ENCODE assay signal across 8 cellular contexts in genomic region chr19:38657633-38658222, GRCh38. TPM values are rescaled to one million over a fixed set of nuclear protein-coding genes. Genes with fewer than 3 reads are reported as not detected.
DNase-seq lines count a peak whose midpoint lies in the region; ATAC-seq and TF ChIP-seq lines count a peak whose summit lies in the region.

No MANE protein-coding gene starts in this region.

- peak overlapping the region; percentile 53 for H3K4me2 ChIP-seq in OCI-LY3 (ENCODE audit: low read length)

- H3K4me1 Mint-ChIP-seq in CD8-positive, alpha-beta T cell (ENCODE audit: low read depth), result peaks cover 64% of the 10 kb centered on the region
- H3K4me1 Mint-ChIP-seq in dendritic cell treated with granulocyte-macrophage colony-stimulating factor and Interleukin-4, amounts not matched to agents 40 ng/mL and 50 ng/mL, for 4 days (ENCODE audit: low read depth), result peaks cover 69% of the 10 kb centered on the region
- peaks cover 18 to 80% (median 48%) of the 10 kb centered on the region in 4 donors for H3K4me1 Mint-ChIP-seq in naive thymus-derived CD8-positive, alpha-beta T cell

- no peak for DNase-seq in CD8-positive, alpha-beta T cell
- peak in 2 of 10 donors; percentile 14 to 28 for DNase-seq in naive thymus-derived CD8-positive, alpha-beta T cell
- no peak for DNase-seq in effector CD4-positive, alpha-beta T cell
- DNase-seq in UCSD-AML1 (lab: John Stamatoyannopoulos, UW; ENCODE audit: unreplicated experiment), result no peak

- H3K79me2 ChIP-seq in OCI-LY3 (ENCODE audit: low read length), result peaks cover 98% of the 10 kb centered on the region

- CTCF ChIA-PET in CD8-positive, alpha-beta T cell (lab: Charles Lee), result interaction anchor here (1.0 to 1.2 kb wide), 2 partner anchors 16 to 46 kb away, joined by 3 to 4 read pairs; no protein-coding TSS in a partner anchor

- no peak overlapping the region; the same call in 1 of the 2 replicates for H3K9ac ChIP-seq in OCI-LY3 (ENCODE audit: low read length)

- POLR2A ChIA-PET in CD8-positive, alpha-beta T cell (lab: Charles Lee), result interaction anchor here (0.6 to 1.9 kb wide), 6 partner anchors 8 to 748 kb away, joined by 3 to 5 read pairs (median 4); partner anchors contain the start of gene ACTN4
- POLR2A ChIA-PET in naive thymus-derived CD8-positive, alpha-beta T cell (lab: Charles Lee), result interaction anchor here (1.4 to 1.7 kb wide), 4 partner anchors 9 to 283 kb away, joined by 3 to 15 read pairs (median 5); partner anchors contain the start of genes ACTN4 and PSMD8

- H3K36me3 ChIP-seq in CD8-positive, alpha-beta T cell (ENCODE audit: insufficient read depth, low read length), result no peaks in the 10 kb centered on the region
- peaks cover 56% of the 10 kb centered on the region for H3K36me3 ChIP-seq in OCI-LY3 (replicated peaks; ENCODE audit: low read depth, low read length)

- peaks cover 7% of the 10 kb centered on the region for H3K36me3 Mint-ChIP-seq in CD8-positive, alpha-beta T cell
- peaks cover 72% of the 10 kb centered on the region for H3K36me3 Mint-ChIP-seq in dendritic cell treated with granulocyte-macrophage colony-stimulating factor and Interleukin-4, amounts not matched to agents 40 ng/mL and 50 ng/mL, for 4 days (ENCODE audit: low read depth)
- peaks cover 11 to 28% (median 12%) of the 10 kb centered on the region in 3 donors for H3K36me3 Mint-ChIP-seq in naive thymus-derived CD8-positive, alpha-beta T cell

- intact Hi-C loops in CD8-positive, alpha-beta T cell (cut with DNase I, micrococcal nuclease), result loop anchor here in 1 of 2 experiments (5.0 kb wide), 1 partner anchor 35 kb away; no protein-coding TSS in a partner anchor
- intact Hi-C loops in dendritic cell treated with granulocyte-macrophage colony-stimulating factor and Interleukin-4, amounts not matched to agents 40 ng/mL and 50 ng/mL, for 4 days (cut with micrococcal nuclease), result no loop called here

- H3K4me3 ChIP-seq in CD8-positive, alpha-beta T cell (ENCODE audit: low read depth, low read length), result no peak overlapping the region
- H3K4me3 ChIP-seq in OCI-LY3 (ENCODE audit: low read length), result no peak overlapping the region

- no peaks in the 10 kb centered on the region for H3K9me3 ChIP-seq in CD8-positive, alpha-beta T cell (ENCODE audit: low read length)
- H3K9me3 ChIP-seq in OCI-LY3 (ENCODE audit: insufficient read depth, low read length), result no peaks in the 10 kb centered on the region

- H3K27me3 ChIP-seq in CD8-positive, alpha-beta T cell (ENCODE audit: insufficient read depth, low read length), result peaks cover 14% of the 10 kb centered on the region
- H3K27me3 ChIP-seq in OCI-LY3 (ENCODE audit: low read depth, low read length), result no peaks in the 10 kb centered on the region

- ATAC-seq in CD8-positive, alpha-beta T cell, result no peak
- no peak for ATAC-seq in naive thymus-derived CD8-positive, alpha-beta T cell
- no peak for ATAC-seq in GM19328 (IDR thresholded peaks at IDR 0.05; ENCODE audit: unreplicated experiment)
- no peak for ATAC-seq in HG03460 (IDR thresholded peaks at IDR 0.05; ENCODE audit: unreplicated experiment)

- peak overlapping the region; percentile 8 for H3K27ac Mint-ChIP-seq in CD8-positive, alpha-beta T cell
- H3K27ac Mint-ChIP-seq in dendritic cell treated with granulocyte-macrophage colony-stimulating factor and Interleukin-4, amounts not matched to agents 40 ng/mL and 50 ng/mL, for 4 days, result peak overlapping the region; percentile 3
- peak overlapping the region in 8 of 10 donors; percentile 22 to 87 (median 58) for H3K27ac Mint-ChIP-seq in naive thymus-derived CD8-positive, alpha-beta T cell

- H2AFZ ChIP-seq in OCI-LY3 (ENCODE audit: low read depth, low read length), result no peak overlapping the region

- H3K4me1 ChIP-seq in CD8-positive, alpha-beta T cell (ENCODE audit: insufficient read depth, low read length), result peaks cover 48% of the 10 kb centered on the region
- H3K4me1 ChIP-seq in OCI-LY3 (ENCODE audit: low read length), result peaks cover 50% of the 10 kb centered on the region

- no peak overlapping the region for H3K4me3 Mint-ChIP-seq in CD8-positive, alpha-beta T cell
- no peak overlapping the region for H3K4me3 Mint-ChIP-seq in dendritic cell treated with granulocyte-macrophage colony-stimulating factor and Interleukin-4, amounts not matched to agents 40 ng/mL and 50 ng/mL, for 4 days
- peak overlapping the region in 7 of 10 donors; percentile 13 to 59 (median 40) for H3K4me3 Mint-ChIP-seq in naive thymus-derived CD8-positive, alpha-beta T cell

- no peaks in the 10 kb centered on the region for H3K9me3 Mint-ChIP-seq in CD8-positive, alpha-beta T cell
- H3K9me3 Mint-ChIP-seq in dendritic cell treated with granulocyte-macrophage colony-stimulating factor and Interleukin-4, amounts not matched to agents 40 ng/mL and 50 ng/mL, for 4 days, result no peaks in the 10 kb centered on the region
- no peaks in the 10 kb centered on the region for H3K9me3 Mint-ChIP-seq in naive thymus-derived CD8-positive, alpha-beta T cell

- H3K27ac ChIP-seq in CD8-positive, alpha-beta T cell (ENCODE audit: low read depth, low read length), result no peak overlapping the region
- no peak overlapping the region for H3K27ac ChIP-seq in OCI-LY3 (ENCODE audit: low read length)

- H3K27me3 Mint-ChIP-seq in CD8-positive, alpha-beta T cell (ENCODE audit: low read depth), result peaks cover 29% of the 10 kb centered on the region
- H3K27me3 Mint-ChIP-seq in dendritic cell treated with granulocyte-macrophage colony-stimulating factor and Interleukin-4, amounts not matched to agents 40 ng/mL and 50 ng/mL, for 4 days, result no peaks in the 10 kb centered on the region
- H3K27me3 Mint-ChIP-seq in naive thymus-derived CD8-positive, alpha-beta T cell, result peaks cover 12 to 79% (median 43%) of the 10 kb centered on the region in 5 donors

- TF ChIP-seq CTCF in CD8-positive, alpha-beta T cell (IDR thresholded peaks at IDR 0.05), result no peak
- no peak for TF ChIP-seq CTCF in OCI-LY3 (IDR thresholded peaks at IDR 0.05; ENCODE audit: low read depth, low read length)

- peaks cover 83% of the 10 kb centered on the region for H4K20me1 ChIP-seq in OCI-LY3 (ENCODE audit: insufficient read depth, low read length)

RNA-seq across cellular contexts. Expression of gene ACTN4, which starts 10.3 kb away (rescaled TPM):
- 100 to 1,000 TPM; 110 to 111 TPM for total RNA-seq in CD8-positive, alpha-beta T cell
- total RNA-seq in naive thymus-derived CD8-positive, alpha-beta T cell, result 10 to 100 TPM; 52.9 to 57.6 TPM
- polyA plus RNA-seq in naive thymus-derived CD8-positive, alpha-beta T cell, result 1 to 10 TPM; 3.2 to 8.5 (median 4.8) TPM

RNA-seq across cellular contexts. Expression of gene EIF3K, which starts 38.7 kb away (rescaled TPM):
- 100 to 1,000 TPM; 313 to 315 TPM for total RNA-seq in CD8-positive, alpha-beta T cell
- total RNA-seq in naive thymus-derived CD8-positive, alpha-beta T cell, result 100 to 1,000 TPM; 335 to 346 TPM
- polyA plus RNA-seq in naive thymus-derived CD8-positive, alpha-beta T cell, result 100 to 1,000 TPM; 400 to 435 (median 432) TPM

RNA-seq across cellular contexts. Expression of gene MAP4K1, which starts 40.0 kb away (rescaled TPM):
- total RNA-seq in CD8-positive, alpha-beta T cell, result 100 to 1,000 TPM; 135 to 151 TPM
- 100 to 1,000 TPM; 221 to 228 TPM for total RNA-seq in naive thymus-derived CD8-positive, alpha-beta T cell
- polyA plus RNA-seq in naive thymus-derived CD8-positive, alpha-beta T cell, result 100 to 1,000 TPM in 2 of 3 donors, 10 to 100 TPM in 1; 85.0 to 113 (median 113) TPM

Comparison
In these comparisons a context has a peak if more than half of its experiments do, and no peak if none do; other contexts are left out.
1. H3K27ac Mint-ChIP-seq: peak in every context shown above with its lines; median percentile 58 in naive thymus-derived CD8-positive, alpha-beta T cell; 8 in CD8-positive, alpha-beta T cell; 3 in dendritic cell treated with granulocyte-macrophage colony-stimulating factor and Interleukin-4, amounts not matched to agents 40 ng/mL and 50 ng/mL, for 4 days.
2. H3K4me3 Mint-ChIP-seq: peak in naive thymus-derived CD8-positive, alpha-beta T cell (7 of 10); none in CD8-positive, alpha-beta T cell (single experiment) and dendritic cell treated with granulocyte-macrophage colony-stimulating factor and Interleukin-4, amounts not matched to agents 40 ng/mL and 50 ng/mL, for 4 days (single experiment).